ENCODE assay signal across 12 cellular contexts in the genomic region with DNA sequence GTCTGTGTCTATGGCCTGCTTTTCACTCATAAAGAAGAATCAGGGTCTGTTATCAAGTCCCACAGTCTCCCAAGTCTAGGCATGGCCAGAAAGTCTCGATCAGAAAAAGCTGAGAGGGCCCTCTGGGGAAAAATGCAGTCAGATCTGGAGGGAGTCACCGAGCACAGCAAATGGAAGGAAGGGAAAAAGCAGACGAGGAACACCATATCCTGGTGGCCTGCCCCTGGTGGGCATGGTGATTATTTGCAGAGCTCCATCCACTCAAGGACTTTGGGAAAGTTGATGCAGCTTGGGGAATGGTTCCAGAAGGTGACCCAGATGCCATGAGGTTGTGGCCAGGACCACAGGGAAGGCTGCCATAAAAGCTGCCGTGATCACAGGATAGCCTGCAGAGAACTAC.
A peak's percentile ranks its signal among the peaks of the same experiment; 100 is the strongest.
DNase-seq lines count a peak whose midpoint lies in the region; ATAC-seq and TF ChIP-seq lines count a peak whose summit lies in the region.
"Had no signal": no experiment of that assay in that cellular context is flagged by ENCODE, and none has a peak within 500 bp of the region (broad histone marks: within the 10 kb centered on the region; RNA-seq: fewer than 3 reads in every experiment).

No MANE protein-coding gene starts in this region.

- no peak overlapping the region for H3K4me3 Mint-ChIP-seq in T-helper 2 cell treated with Interferon-gamma antibody and Interleukin-4, amounts not matched to agents 5 μg/mL and 100 μg/mL, for 36 hours
- H3K4me3 Mint-ChIP-seq in natural killer cell treated with Interleukin-12 subunit alpha and Interleukin-12 subunit beta and Interleukin-15 and Interleukin-18, amount 100 ng/mL, for 72 hours: no peak overlapping the region

- in situ Hi-C loops in SK-MEL-5 (cut with HindIII; ENCODE audit: low pct_unique_long_range_greater_than_20kb, low sequenced_read_pairs): no loop called here

- intact Hi-C loops in spleen (cut with DNase I; ENCODE audit: low total_unique reads): no loop called here

- ATAC-seq in natural killer cell treated with Interleukin-12 subunit alpha and Interleukin-12 subunit beta and Interleukin-15 and Interleukin-18, amount 100 ng/mL, for 72 hours: no peak

- H3K36me3 Mint-ChIP-seq in T-helper 2 cell treated with Interferon-gamma antibody and Interleukin-4, amounts not matched to agents 5 μg/mL and 100 μg/mL, for 36 hours (ENCODE audit: low read depth): peaks cover 77% of the 10 kb centered on the region
- peaks cover 42% of the 10 kb centered on the region for H3K36me3 Mint-ChIP-seq in natural killer cell treated with Interleukin-12 subunit alpha and Interleukin-12 subunit beta and Interleukin-15 and Interleukin-18, amount 100 ng/mL, for 72 hours

- H3K4me3 ChIP-seq in fibroblast of mammary gland (ENCODE audit: control insufficient read depth, low read depth, low read length) (no peak overlapping the region), spleen (no peak overlapping the region)

- H3K27me3 Mint-ChIP-seq in T-helper 2 cell treated with Interferon-gamma antibody and Interleukin-4, amounts not matched to agents 5 μg/mL and 100 μg/mL, for 36 hours (ENCODE audit: low read depth): no peaks in the 10 kb centered on the region
- H3K27me3 Mint-ChIP-seq in natural killer cell treated with Interleukin-12 subunit alpha and Interleukin-12 subunit beta and Interleukin-15 and Interleukin-18, amount 100 ng/mL, for 72 hours: no peaks in the 10 kb centered on the region

- 73 to 85% (median 80%) methylated on average over 4 of the region's 4 CpGs for WGBS in spleen, 5 donors

- TF ChIP-seq CTCF in fibroblast of mammary gland (conservative IDR thresholded peaks at IDR 0.05; ENCODE audit: control insufficient read depth, insufficient read depth, low read depth, low read length) (peak; percentile 22), spleen (IDR thresholded peaks at IDR 0.05 in 8 of 11, conservative IDR thresholded peaks at IDR 0.05 in 3 of 11) (no peak)

- H3K27ac ChIP-seq in spleen: peak overlapping the region in 5 of 8 donors; percentile 3 to 62 (median 40)

- no peaks in the 10 kb centered on the region for H3K9me3 ChIP-seq in spleen

- peaks cover 38% of the 10 kb centered on the region for H3K4me1 Mint-ChIP-seq in T-helper 2 cell treated with Interferon-gamma antibody and Interleukin-4, amounts not matched to agents 5 μg/mL and 100 μg/mL, for 36 hours (ENCODE audit: low read depth)
- peaks cover 29 to 30% of the 10 kb centered on the region in 2 donors for H3K4me1 Mint-ChIP-seq in natural killer cell treated with Interleukin-12 subunit alpha and Interleukin-12 subunit beta and Interleukin-15 and Interleukin-18, amount 100 ng/mL, for 72 hours (ENCODE audit: low read depth in 2 of 2)

- no peaks in the 10 kb centered on the region for H3K27me3 ChIP-seq in spleen (replicated peaks in 1 of 7)

- DNase-seq in T-helper 2 cell treated with Interferon-gamma antibody and Interleukin-4, amounts not matched to agents 5 μg/mL and 100 μg/mL, for 36 hours (ENCODE audit: low spot score): no peak
- DNase-seq in T-helper 2 cell (no peak), SK-MEL-5 (ENCODE audit: low read depth, low spot score) (peak; percentile 28), fibroblast of mammary gland (ENCODE audit: low read depth) (no peak), spleen (no peak), cortex of kidney (lab: John Stamatoyannopoulos, UW) (no peak)
- no peak for DNase-seq in activated naive CD4-positive, alpha-beta T cell treated with Interleukin-2 at 50 U/mL for 16 hours
- no peak for DNase-seq in natural killer cell treated with Interleukin-12 subunit alpha and Interleukin-12 subunit beta and Interleukin-15 and Interleukin-18, amount 100 ng/mL, for 72 hours (ENCODE audit: low spot score)
- DNase-seq: GDM1, hypothalamus, KBM-7, NCI-H2171 treated with DMSO at 0.1 percent for 48 hours had no signal

- no peak for TF ChIP-seq POLR2A in spleen (IDR thresholded peaks at IDR 0.05)

- H3K4me1 ChIP-seq in spleen: peaks cover 0 to 38% (median 16%) of the 10 kb centered on the region in 6 donors

- H3K9me3 Mint-ChIP-seq in T-helper 2 cell treated with Interferon-gamma antibody and Interleukin-4, amounts not matched to agents 5 μg/mL and 100 μg/mL, for 36 hours: no peaks in the 10 kb centered on the region
- no peaks in the 10 kb centered on the region for H3K9me3 Mint-ChIP-seq in natural killer cell treated with Interleukin-12 subunit alpha and Interleukin-12 subunit beta and Interleukin-15 and Interleukin-18, amount 100 ng/mL, for 72 hours

- peaks cover 0 to 97% (median 44%) of the 10 kb centered on the region in 6 donors for H3K36me3 ChIP-seq in spleen

- peak overlapping the region; percentile 41 for H3K27ac Mint-ChIP-seq in T-helper 2 cell treated with Interferon-gamma antibody and Interleukin-4, amounts not matched to agents 5 μg/mL and 100 μg/mL, for 36 hours
- no peak overlapping the region for H3K27ac Mint-ChIP-seq in natural killer cell treated with Interleukin-12 subunit alpha and Interleukin-12 subunit beta and Interleukin-15 and Interleukin-18, amount 100 ng/mL, for 72 hours
